8 cellular contexts compared by ENCODE assay signal in the genomic region with DNA sequence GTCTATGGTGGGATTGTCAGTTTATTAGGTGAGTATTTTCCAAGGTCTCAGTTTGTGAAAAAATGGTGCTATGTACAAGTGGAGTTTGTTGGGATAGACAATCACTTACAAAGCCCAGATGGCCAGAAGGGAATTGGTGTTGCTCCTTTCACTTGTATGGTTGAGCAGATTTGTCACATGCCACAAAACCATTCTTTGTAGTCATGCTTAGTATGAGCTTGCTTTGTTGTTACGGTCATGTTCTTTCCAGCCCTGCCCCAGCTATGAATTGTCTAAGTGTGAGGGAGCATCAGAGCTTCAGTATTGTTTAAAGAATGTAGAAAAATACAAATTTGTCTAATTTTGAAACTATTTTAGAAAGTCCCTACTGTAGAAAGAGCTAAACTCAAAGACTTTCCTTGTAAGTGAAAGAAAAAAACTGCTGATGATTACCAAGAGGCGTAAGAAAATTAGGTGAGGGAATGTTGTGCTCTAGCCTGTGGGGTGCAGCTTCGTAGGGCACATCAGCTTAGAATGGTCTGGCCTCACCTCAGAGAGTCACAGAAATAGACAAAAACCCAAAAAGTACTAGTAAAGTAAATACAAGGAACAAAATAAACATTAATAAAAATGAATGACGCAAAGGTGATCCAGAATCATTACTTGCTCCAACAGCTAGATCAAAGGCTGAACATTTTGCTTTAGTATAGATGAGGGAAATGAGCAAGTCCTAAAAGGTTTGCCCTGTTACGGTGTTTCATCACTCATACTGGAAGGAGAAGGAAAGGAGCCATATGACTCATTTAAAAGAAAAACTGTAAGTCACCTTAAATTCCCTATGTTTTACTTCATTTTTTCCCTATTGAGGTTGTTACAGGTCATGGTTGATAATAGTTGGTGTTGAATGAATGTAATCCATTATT. TPM values are rescaled to one million over a fixed set of nuclear protein-coding genes. Genes with fewer than 3 reads are reported as not detected.
A peak's percentile ranks its signal among the peaks of the same experiment; 100 is the strongest.
DNase-seq lines count a peak whose midpoint lies in the region; ATAC-seq and TF ChIP-seq lines count a peak whose summit lies in the region.

No MANE protein-coding gene starts in this region.

- H3K27ac Mint-ChIP-seq in activated naive CD4-positive, alpha-beta T cell treated with anti-CD3 and anti-CD28 coated beads, Interleukin-2, amount 50 U/mL, for 72 hours = peak overlapping the region; percentile 85 to 88

- no TSS peak for BruUV-seq in A673 (replicated peaks; lab: Mats Ljungman, UMichigan)

- peak overlapping the region; percentile 39 for H3K27ac ChIP-seq in A673 (ENCODE audit: low read depth, low read length, poor library complexity, severe bottlenecking)

- H3K36me3 Mint-ChIP-seq in activated naive CD4-positive, alpha-beta T cell treated with anti-CD3 and anti-CD28 coated beads, Interleukin-2, amount 50 U/mL, for 72 hours = peaks cover 33 to 62% of the 10 kb centered on the region in 2 donors

- peaks cover 5 to 16% of the 10 kb centered on the region in 2 donors for H3K9me3 Mint-ChIP-seq in activated naive CD4-positive, alpha-beta T cell treated with anti-CD3 and anti-CD28 coated beads, Interleukin-2, amount 50 U/mL, for 72 hours

- no peaks in the 10 kb centered on the region for H3K27me3 ChIP-seq in A673 (replicated peaks; ENCODE audit: insufficient read depth, low read depth, low read length, poor library complexity)

- H3K4me3 ChIP-seq in A673 (ENCODE audit: low read depth, low read length, poor library complexity, severe bottlenecking) = no peak overlapping the region

- no peak for TF ChIP-seq CTCF in A673 (conservative IDR thresholded peaks at IDR 0.05; ENCODE audit: low read depth, low read length)

- POLR2A ChIA-PET in A673 (lab: Charles Lee; ENCODE audit: low non-redundant PET) = no interaction called here

- H3K9me3 ChIP-seq in A673 (ENCODE audit: low read depth, low read length, poor library complexity, severe bottlenecking) = peaks cover 24% of the 10 kb centered on the region

- ATAC-seq in HG02610 (IDR thresholded peaks at IDR 0.05; ENCODE audit: unreplicated experiment) = peak; percentile 83
- peak; percentile 82 to 83 for ATAC-seq in activated naive CD4-positive, alpha-beta T cell treated with anti-CD3 and anti-CD28 coated beads, Interleukin-2, amount 50 U/mL, for 72 hours
- no peak for ATAC-seq in GM21367 (IDR thresholded peaks at IDR 0.05; ENCODE audit: unreplicated experiment)

- peaks cover 47% of the 10 kb centered on the region for H3K4me1 ChIP-seq in A673 (ENCODE audit: insufficient read depth, low read length, poor library complexity, severe bottlenecking)

- intact Hi-C loops in A673 (cut with micrococcal nuclease; ENCODE audit: unreplicated experiment) = loop anchor here (10.0 kb wide), 1 partner anchor 286 kb away; no protein-coding TSS in a partner anchor

- CTCF ChIA-PET in A673 (lab: Charles Lee) = no interaction called here

- DNase-seq in A673 (ENCODE audit: low spot score) (no peak), kidney tubule cell (ENCODE audit: low spot score) (peak; percentile 73), NCI-H345 (lab: John Stamatoyannopoulos, UW) (no peak), SW480 (ENCODE audit: low spot score) (no peak), SHP77 treated with DMSO at 0.1 percent for 48 hours (lab: John Stamatoyannopoulos, UW) (no peak)
- no peak for DNase-seq in activated naive CD4-positive, alpha-beta T cell treated with anti-CD3 and anti-CD28 coated beads, Interleukin-2, amount 50 U/mL, for 72 hours (ENCODE audit: low spot score in 2 of 2)

- H3K36me3 ChIP-seq in A673 (ENCODE audit: insufficient read depth, low read length, poor library complexity, severe bottlenecking) = peaks cover 67% of the 10 kb centered on the region

RNA-seq across cellular contexts. Expression of a gene that starts 9.2 kb away (rescaled TPM):
- total RNA-seq in A673 (2021) = 86.9 and 98.3 TPM in 2 replicates
- total RNA-seq in activated naive CD4-positive, alpha-beta T cell treated with anti-CD3 and anti-CD28 coated beads, Interleukin-2, amount 50 U/mL, for 72 hours = 100 to 1,000 TPM in 1 of 2 donors, 10 to 100 TPM in 1; 36.1 to 101 TPM
